Comparison of ENCODE assay signal across 24 cellular contexts in the genomic region with DNA sequence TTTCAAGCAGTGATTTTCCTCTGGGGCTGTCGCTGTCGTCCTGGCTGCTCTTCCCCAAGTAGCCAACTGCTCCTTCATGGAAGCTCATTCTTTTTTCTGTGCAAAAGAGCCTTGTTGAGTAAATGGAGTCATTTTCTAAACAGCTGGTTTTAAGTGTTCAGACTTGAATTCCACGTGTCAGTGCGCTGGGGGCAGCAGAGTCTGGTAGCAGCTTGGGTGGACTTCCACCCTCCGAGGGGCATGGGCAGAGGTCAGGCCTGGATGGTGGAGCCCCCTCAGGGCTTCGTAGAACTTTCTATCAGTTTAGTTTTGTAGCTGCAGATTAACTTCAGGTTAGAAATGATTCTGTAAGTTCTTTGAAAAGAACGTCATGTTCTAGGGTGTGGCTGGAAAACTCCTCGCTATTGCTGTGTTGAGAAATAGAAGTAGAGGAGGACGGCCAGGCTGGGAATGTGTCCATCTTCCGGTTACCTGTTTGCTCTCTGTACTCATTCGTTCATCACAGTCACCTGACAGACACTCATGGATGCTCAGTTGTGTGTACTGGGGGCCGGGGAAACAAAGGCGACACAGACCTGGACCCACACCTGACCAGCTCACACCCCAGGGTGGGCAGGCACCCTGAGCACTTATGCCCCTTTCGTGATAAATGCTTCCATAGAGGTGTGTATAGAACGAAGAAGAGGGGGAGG.
DNase-seq lines count a peak whose midpoint lies in the region; ATAC-seq, FAIRE-seq and TF ChIP-seq lines count a peak whose summit lies in the region.
"Had no signal": no experiment of that assay in that cellular context is flagged by ENCODE, and none has a peak within 500 bp of the region (broad histone marks: within the 10 kb centered on the region; RNA-seq: fewer than 3 reads in every experiment).

No MANE protein-coding gene starts in this region.

- H3K4me3 Mint-ChIP-seq in astrocyte (ENCODE audit: unreplicated experiment): no peak overlapping the region
- H3K4me3 Mint-ChIP-seq in nephron progenitor cell: no peak overlapping the region
- no peak overlapping the region for H3K4me3 Mint-ChIP-seq in stimulated activated naive CD8-positive, alpha-beta T cell treated with anti-CD3 and anti-CD28 coated beads, Interleukin-15, amount 100 ng/mL, for 72 hours
- H3K4me3 Mint-ChIP-seq: activated CD8-positive, alpha-beta memory T cell treated with anti-CD3 and anti-CD28 coated beads, Interleukin-2, amount 10 ng/mL, durations not matched to agents 7 days and 5 days; activated naive CD8-positive, alpha-beta T cell treated with anti-CD3 and anti-CD28 coated beads, Interleukin-2, amount 50 U/mL, for 24 hours; CD8-positive, alpha-beta T cell; stimulated activated effector memory CD8-positive, alpha-beta T cell treated with anti-CD3 and anti-CD28 coated beads, Interleukin-12 subunit alpha, Interleukin-12 subunit beta, amount 100 ng/mL, for 72 hours had no signal

- no peaks in the 10 kb centered on the region for H3K27me3 Mint-ChIP-seq in astrocyte (ENCODE audit: low read depth, unreplicated experiment)
- peaks cover 4% of the 10 kb centered on the region for H3K27me3 Mint-ChIP-seq in nephron progenitor cell (ENCODE audit: low read depth, poor library complexity)
- no peaks in the 10 kb centered on the region for H3K27me3 Mint-ChIP-seq in stimulated activated naive CD8-positive, alpha-beta T cell treated with anti-CD3 and anti-CD28 coated beads, Interleukin-15, amount 100 ng/mL, for 72 hours
- H3K27me3 Mint-ChIP-seq: activated CD8-positive, alpha-beta memory T cell treated with anti-CD3 and anti-CD28 coated beads, Interleukin-2, amount 10 ng/mL, durations not matched to agents 7 days and 5 days; activated naive CD8-positive, alpha-beta T cell treated with anti-CD3 and anti-CD28 coated beads, Interleukin-2, amount 50 U/mL, for 24 hours had no signal

- no peaks in the 10 kb centered on the region for H3K9me3 Mint-ChIP-seq in astrocyte (ENCODE audit: unreplicated experiment)
- no peaks in the 10 kb centered on the region for H3K9me3 Mint-ChIP-seq in nephron progenitor cell
- no peaks in the 10 kb centered on the region for H3K9me3 Mint-ChIP-seq in stimulated activated naive CD8-positive, alpha-beta T cell treated with anti-CD3 and anti-CD28 coated beads, Interleukin-15, amount 100 ng/mL, for 72 hours
- H3K9me3 Mint-ChIP-seq: activated naive CD8-positive, alpha-beta T cell treated with anti-CD3 and anti-CD28 coated beads, Interleukin-2, amount 50 U/mL, for 24 hours; activated T-helper 2 cell treated with anti-CD3 and anti-CD28 coated beads, Interferon-gamma antibody, Interleukin-2, Interleukin-4, amounts not matched to agents 10 μg/mL and 5 μg/mL and 100 μg/mL, durations not matched to agents 14 hours and 24 hours and 36 hours; CD8-positive, alpha-beta T cell; stimulated activated effector memory CD8-positive, alpha-beta T cell treated with anti-CD3 and anti-CD28 coated beads, Interleukin-12 subunit alpha, Interleukin-12 subunit beta, amount 100 ng/mL, for 72 hours had no signal

- 72 to 79% methylated on average over 15 of the region's 15 CpGs for WGBS in testis, 2 donors

- H3K27ac ChIP-seq in astrocyte (ENCODE audit: low read depth, low read length) (no peak overlapping the region), testis (peak overlapping the region in 1 of 2 donors; percentile 80)
- H3K27ac ChIP-seq: breast epithelium, GM23248, thyroid gland had no signal

- H3K36me3 Mint-ChIP-seq in astrocyte (ENCODE audit: low read depth, unreplicated experiment): peaks cover 4% of the 10 kb centered on the region
- no peaks in the 10 kb centered on the region for H3K36me3 Mint-ChIP-seq in nephron progenitor cell (ENCODE audit: low read depth)
- H3K36me3 Mint-ChIP-seq: activated CD8-positive, alpha-beta memory T cell treated with anti-CD3 and anti-CD28 coated beads, Interleukin-2, amount 10 ng/mL, durations not matched to agents 7 days and 5 days had no signal

- DNase-seq in astrocyte (ENCODE audit: low read depth) (no peak), nephron progenitor cell (peak; percentile 0), testis (peak; percentile 45), ecto neural progenitor cell (ENCODE audit: low spot score) (no peak)
- DNase-seq in stimulated activated CD4-positive, alpha-beta T cell treated with anti-CD3 and anti-CD28 coated beads, Interleukin-2, amount 100 ng/mL, for 24 hours: no peak
- DNase-seq in stimulated activated naive CD8-positive, alpha-beta T cell treated with anti-CD3 and anti-CD28 coated beads, Interleukin-15, amount 100 ng/mL, for 72 hours: no peak
- DNase-seq: activated CD4-positive, alpha-beta T cell treated with anti-CD3 and anti-CD28 coated beads for 4 hours; activated CD8-positive, alpha-beta memory T cell treated with anti-CD3 and anti-CD28 coated beads, Interleukin-2, amount 10 ng/mL, durations not matched to agents 7 days and 5 days; activated naive CD8-positive, alpha-beta T cell treated with anti-CD3 and anti-CD28 coated beads, Interleukin-2, amount 50 U/mL, for 24 hours; CD8-positive, alpha-beta T cell; dermis blood vessel endothelial cell; DMS53; NCI-H1694; NCI-H748 treated with DMSO at 0.1 percent for 48 hours; nucleus accumbens; SHP77; SW 1271 had no signal

- intact Hi-C loops in testis (cut with DNase I; ENCODE audit: low total_unique reads): no loop called here

- H3K79me2 ChIP-seq in astrocyte (ENCODE audit: insufficient read depth, low read length): no peaks in the 10 kb centered on the region

- H4K20me1 ChIP-seq in astrocyte (ENCODE audit: insufficient read depth, low read length): peaks cover 41% of the 10 kb centered on the region

- ATAC-seq in esophagus mucosa: peak; percentile 57
- no peak for ATAC-seq in stimulated activated naive CD8-positive, alpha-beta T cell treated with anti-CD3 and anti-CD28 coated beads, Interleukin-15, amount 100 ng/mL, for 72 hours
- ATAC-seq: activated CD8-positive, alpha-beta memory T cell treated with anti-CD3 and anti-CD28 coated beads, Interleukin-2, amount 10 ng/mL, durations not matched to agents 7 days and 5 days; activated naive CD8-positive, alpha-beta T cell treated with anti-CD3 and anti-CD28 coated beads, Interleukin-2, amount 50 U/mL, for 24 hours; CD8-positive, alpha-beta T cell; right cardiac atrium; stimulated activated effector memory CD8-positive, alpha-beta T cell treated with anti-CD3 and anti-CD28 coated beads, Interleukin-12 subunit alpha, Interleukin-12 subunit beta, amount 100 ng/mL, for 72 hours had no signal

- H3K9me3 ChIP-seq in astrocyte (ENCODE audit: insufficient read depth, low read depth, low read length) (no peaks in the 10 kb centered on the region), testis (no peaks in the 10 kb centered on the region)
- H3K9me3 ChIP-seq: breast epithelium, thyroid gland had no signal

- H3K27me3 ChIP-seq in astrocyte (ENCODE audit: insufficient read depth, low read length): no peaks in the 10 kb centered on the region
- H3K27me3 ChIP-seq in testis: no peaks in the 10 kb centered on the region
- H3K27me3 ChIP-seq: breast epithelium, thyroid gland had no signal

- H3K4me1 Mint-ChIP-seq in astrocyte (ENCODE audit: low read depth, unreplicated experiment) (peaks cover 1% of the 10 kb centered on the region), nephron progenitor cell (peaks cover 56% of the 10 kb centered on the region)
- peaks cover 11% of the 10 kb centered on the region for H3K4me1 Mint-ChIP-seq in stimulated activated naive CD8-positive, alpha-beta T cell treated with anti-CD3 and anti-CD28 coated beads, Interleukin-15, amount 100 ng/mL, for 72 hours
- H3K4me1 Mint-ChIP-seq: activated CD8-positive, alpha-beta memory T cell treated with anti-CD3 and anti-CD28 coated beads, Interleukin-2, amount 10 ng/mL, durations not matched to agents 7 days and 5 days; activated naive CD8-positive, alpha-beta T cell treated with anti-CD3 and anti-CD28 coated beads, Interleukin-2, amount 50 U/mL, for 24 hours had no signal

- FAIRE-seq in astrocyte (lab: Jason Lieb, UNC): no peak

- H3K27ac Mint-ChIP-seq in astrocyte (ENCODE audit: unreplicated experiment) (peak overlapping the region; percentile 12), nephron progenitor cell (no peak overlapping the region)
- no peak overlapping the region for H3K27ac Mint-ChIP-seq in stimulated activated naive CD8-positive, alpha-beta T cell treated with anti-CD3 and anti-CD28 coated beads, Interleukin-15, amount 100 ng/mL, for 72 hours
- H3K27ac Mint-ChIP-seq: activated CD8-positive, alpha-beta memory T cell treated with anti-CD3 and anti-CD28 coated beads, Interleukin-2, amount 10 ng/mL, durations not matched to agents 7 days and 5 days; activated naive CD8-positive, alpha-beta T cell treated with anti-CD3 and anti-CD28 coated beads, Interleukin-2, amount 50 U/mL, for 24 hours; activated T-helper 2 cell treated with anti-CD3 and anti-CD28 coated beads, Interferon-gamma antibody, Interleukin-2, Interleukin-4, amounts not matched to agents 10 μg/mL and 5 μg/mL and 100 μg/mL, durations not matched to agents 14 hours and 24 hours and 36 hours; CD8-positive, alpha-beta T cell had no signal

- H3K4me3 ChIP-seq in astrocyte (ENCODE audit: insufficient read depth, low read depth, low read length) (no peak overlapping the region), testis (no peak overlapping the region)
- H3K4me3 ChIP-seq: breast epithelium, GM23248, thyroid gland had no signal

- H3K4me2 ChIP-seq in astrocyte (ENCODE audit: low read length): no peak overlapping the region

- TF ChIP-seq CTCF in astrocyte (IDR thresholded peaks at IDR 0.05; ENCODE audit: insufficient read depth, low read depth, low read length): no peak
- TF ChIP-seq CTCF in nephron progenitor cell (IDR thresholded peaks at IDR 0.05): no peak
- no peak for TF ChIP-seq CTCF in testis (IDR thresholded peaks at IDR 0.05)

- TF ChIP-seq POLR2A in testis (IDR thresholded peaks at IDR 0.05): no peak

- no peak overlapping the region for H2AFZ ChIP-seq in astrocyte (ENCODE audit: low read depth, low read length)
- H2AFZ ChIP-seq: GM23248 had no signal

- no peak overlapping the region for H3K9ac ChIP-seq in astrocyte (ENCODE audit: low read length)
- H3K9ac ChIP-seq: GM23248 had no signal

- H3K4me1 ChIP-seq in astrocyte (ENCODE audit: insufficient read depth, low read length): peaks cover under 1% of the 10 kb centered on the region
- H3K4me1 ChIP-seq in testis: peaks cover 27% of the 10 kb centered on the region
- H3K4me1 ChIP-seq: breast epithelium had no signal

- H3K36me3 ChIP-seq in astrocyte (ENCODE audit: insufficient read depth, low read length) (no peaks in the 10 kb centered on the region), testis (ENCODE audit: low read depth, missing control alignments) (no peaks in the 10 kb centered on the region)
- H3K36me3 ChIP-seq: breast epithelium, thyroid gland had no signal

Comparison
In these comparisons a context has a peak if more than half of its experiments do, and no peak if none do; other contexts are left out.
1. DNase-seq: peak in nephron progenitor cell (single experiment) and testis (single experiment); none in astrocyte (single experiment), ecto neural progenitor cell (single experiment), stimulated activated CD4-positive, alpha-beta T cell treated with anti-CD3 and anti-CD28 coated beads, Interleukin-2, amount 100 ng/mL, for 24 hours (0 of 2) and stimulated activated naive CD8-positive, alpha-beta T cell treated with anti-CD3 and anti-CD28 coated beads, Interleukin-15, amount 100 ng/mL, for 72 hours (0 of 2).